In the genomic region with DNA sequence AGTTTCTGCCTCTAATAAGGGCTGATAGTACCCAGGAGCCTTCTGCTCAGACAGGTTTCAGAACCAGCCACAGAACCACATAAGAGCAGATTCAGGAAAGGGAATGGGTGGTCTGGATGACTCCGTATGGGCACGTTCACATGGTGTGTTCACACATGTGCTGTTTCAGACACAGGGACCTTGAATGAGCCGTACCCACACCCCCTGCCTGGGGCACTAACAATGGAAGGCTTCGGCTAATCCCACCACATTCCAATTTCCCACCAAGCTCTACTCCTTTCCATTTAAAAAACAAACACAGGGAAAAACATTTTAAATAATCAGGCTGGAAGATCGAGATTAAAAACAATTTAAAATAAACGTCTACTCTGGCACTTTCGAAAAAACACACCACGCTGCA, we compare ENCODE assay signal across 31 cellular contexts.
"Had no signal": no experiment of that assay in that cellular context is flagged by ENCODE, and none has a peak within 500 bp of the region (broad histone marks: within the 10 kb centered on the region; RNA-seq: fewer than 3 reads in every experiment).

No MANE protein-coding gene starts in this region.

- H3K4me1 ChIP-seq: ascending aorta, breast epithelium, SJCRH30 had no signal

- H3K27ac Mint-ChIP-seq: activated CD4-positive, alpha-beta T cell treated with anti-CD3 and anti-CD28 coated beads for 36 hours; activated CD4-positive, alpha-beta T cell treated with anti-CD3 and anti-CD28 coated beads, Interleukin-2, amount 10 ng/mL, durations not matched to agents 7 days and 5 days; activated CD8-positive, alpha-beta T cell treated with anti-CD3 and anti-CD28 coated beads for 36 hours; activated naive CD4-positive, alpha-beta T cell treated with anti-CD3 and anti-CD28 coated beads, Interleukin-2, amount 50 U/mL, for 24 hours; activated naive CD8-positive, alpha-beta T cell treated with anti-CD3 and anti-CD28 coated beads, Interleukin-2, amount 10 ng/mL, durations not matched to agents 7 days and 5 days; activated T-cell treated with anti-CD3 and anti-CD28 coated beads, Interleukin-2, amount 50 U/mL, for 72 hours; activated T-helper 17 cell treated with anti-CD3 and anti-CD28 coated beads, Interleukin-2, amount 50 U/mL, for 72 hours had no signal

- H3K27me3 Mint-ChIP-seq: activated CD4-positive, alpha-beta T cell treated with anti-CD3 and anti-CD28 coated beads, Interleukin-2, amount 10 ng/mL, durations not matched to agents 7 days and 5 days; activated CD8-positive, alpha-beta T cell treated with anti-CD3 and anti-CD28 coated beads for 36 hours had no signal

- H3K27ac ChIP-seq: ascending aorta, breast epithelium, SJCRH30, SK-N-MC had no signal

- H3K4me1 Mint-ChIP-seq: activated CD4-positive, alpha-beta T cell treated with anti-CD3 and anti-CD28 coated beads for 36 hours; activated CD4-positive, alpha-beta T cell treated with anti-CD3 and anti-CD28 coated beads, Interleukin-2, amount 10 ng/mL, durations not matched to agents 7 days and 5 days; activated naive CD4-positive, alpha-beta T cell treated with anti-CD3 and anti-CD28 coated beads, Interleukin-2, amount 50 U/mL, for 24 hours; activated T-helper 17 cell treated with anti-CD3 and anti-CD28 coated beads, Interleukin-2, amount 50 U/mL, for 72 hours had no signal

- H3K4me3 ChIP-seq: ascending aorta, breast epithelium, MG63, SJCRH30, SK-N-MC had no signal

- H3K4me3 Mint-ChIP-seq: activated CD4-positive, alpha-beta T cell treated with anti-CD3 and anti-CD28 coated beads for 36 hours; activated CD4-positive, alpha-beta T cell treated with anti-CD3 and anti-CD28 coated beads, Interleukin-2, amount 10 ng/mL, durations not matched to agents 7 days and 5 days; activated CD8-positive, alpha-beta T cell treated with anti-CD3 and anti-CD28 coated beads for 36 hours; activated naive CD4-positive, alpha-beta T cell treated with anti-CD3 and anti-CD28 coated beads, Interleukin-2, amount 50 U/mL, for 24 hours; activated naive CD8-positive, alpha-beta T cell treated with anti-CD3 and anti-CD28 coated beads, Interleukin-2, amount 10 ng/mL, durations not matched to agents 7 days and 5 days; activated T-cell treated with anti-CD3 and anti-CD28 coated beads, Interleukin-2, amount 50 U/mL, for 72 hours; activated T-helper 17 cell treated with anti-CD3 and anti-CD28 coated beads, Interleukin-2, amount 50 U/mL, for 72 hours had no signal

- ATAC-seq: activated CD4-positive, alpha-beta T cell treated with anti-CD3 and anti-CD28 coated beads for 36 hours; activated CD4-positive, CD25-positive, alpha-beta regulatory T cell treated with anti-CD3 and anti-CD28 coated beads, Interleukin-2, amount 50 U/mL, for 24 hours; activated CD8-positive, alpha-beta T cell treated with anti-CD3 and anti-CD28 coated beads for 36 hours; activated T-cell treated with anti-CD3 and anti-CD28 coated beads, Interleukin-2, amount 50 U/mL, for 72 hours; activated T-helper 17 cell treated with anti-CD3 and anti-CD28 coated beads, Interleukin-2, amount 50 U/mL, for 72 hours had no signal

- H3K27me3 ChIP-seq: ascending aorta, breast epithelium, MG63, SJCRH30 had no signal

- H3K36me3 Mint-ChIP-seq: activated naive CD4-positive, alpha-beta T cell treated with anti-CD3 and anti-CD28 coated beads, Interleukin-2, amount 50 U/mL, for 24 hours; activated naive CD8-positive, alpha-beta T cell treated with anti-CD3 and anti-CD28 coated beads, Interleukin-2, amount 10 ng/mL, durations not matched to agents 7 days and 5 days had no signal

- H3K9me3 Mint-ChIP-seq: activated CD4-positive, alpha-beta T cell treated with anti-CD3 and anti-CD28 coated beads, Interleukin-2, amount 10 ng/mL, durations not matched to agents 7 days and 5 days; activated CD8-positive, alpha-beta T cell treated with anti-CD3 and anti-CD28 coated beads for 36 hours; activated naive CD4-positive, alpha-beta T cell treated with anti-CD3 and anti-CD28 coated beads, Interleukin-2, amount 50 U/mL, for 24 hours; activated naive CD8-positive, alpha-beta T cell treated with anti-CD3 and anti-CD28 coated beads, Interleukin-2, amount 10 ng/mL, durations not matched to agents 7 days and 5 days; activated T-cell treated with anti-CD3 and anti-CD28 coated beads, Interleukin-2, amount 50 U/mL, for 72 hours; activated T-helper 17 cell treated with anti-CD3 and anti-CD28 coated beads, Interleukin-2, amount 50 U/mL, for 72 hours had no signal

- H3K36me3 ChIP-seq: ascending aorta, breast epithelium, MG63, SJCRH30 had no signal

- DNase-seq: activated CD4-positive, alpha-beta T cell treated with anti-CD3 and anti-CD28 coated beads for 36 hours; activated CD4-positive, alpha-beta T cell treated with anti-CD3 and anti-CD28 coated beads, Interleukin-2, amount 10 ng/mL, durations not matched to agents 7 days and 5 days; activated CD8-positive, alpha-beta T cell treated with anti-CD3 and anti-CD28 coated beads for 36 hours; activated effector memory CD4-positive, alpha-beta T cell treated with anti-CD3 and anti-CD28 coated beads, Interleukin-2, amount 50 U/mL, for 16 hours; activated naive CD4-positive, alpha-beta T cell treated with Interleukin-2 at 50 U/mL for 16 hours; activated naive CD8-positive, alpha-beta T cell treated with anti-CD3 and anti-CD28 coated beads, Interleukin-2, amount 10 ng/mL, durations not matched to agents 7 days and 5 days; activated T-cell treated with anti-CD3 and anti-CD28 coated beads, Interleukin-2, amount 50 U/mL, for 1 hour; activated T-cell treated with anti-CD3 and anti-CD28 coated beads, Interleukin-2, amount 50 U/mL, for 72 hours; amygdala; Kasumi-1; KG1; MG63; NCI-H1092; NCI-H1436 treated with DMSO at 0.1 percent for 48 hours; NCI-H1694 treated with DMSO at 0.1 percent for 48 hours; NCI-H2029 treated with DMSO at 0.1 percent for 48 hours; NCI-H2107; NCI-H2171; NCI-H510A; NCI-H526; NCI-H748 treated with DMSO at 0.1 percent for 48 hours; OCI-M1; Right ventricle myocardium superior; SJCRH30; T1000 had no signal

- H3K9me3 ChIP-seq: ascending aorta, breast epithelium, MG63, SJCRH30 had no signal
